In the genomic region with DNA sequence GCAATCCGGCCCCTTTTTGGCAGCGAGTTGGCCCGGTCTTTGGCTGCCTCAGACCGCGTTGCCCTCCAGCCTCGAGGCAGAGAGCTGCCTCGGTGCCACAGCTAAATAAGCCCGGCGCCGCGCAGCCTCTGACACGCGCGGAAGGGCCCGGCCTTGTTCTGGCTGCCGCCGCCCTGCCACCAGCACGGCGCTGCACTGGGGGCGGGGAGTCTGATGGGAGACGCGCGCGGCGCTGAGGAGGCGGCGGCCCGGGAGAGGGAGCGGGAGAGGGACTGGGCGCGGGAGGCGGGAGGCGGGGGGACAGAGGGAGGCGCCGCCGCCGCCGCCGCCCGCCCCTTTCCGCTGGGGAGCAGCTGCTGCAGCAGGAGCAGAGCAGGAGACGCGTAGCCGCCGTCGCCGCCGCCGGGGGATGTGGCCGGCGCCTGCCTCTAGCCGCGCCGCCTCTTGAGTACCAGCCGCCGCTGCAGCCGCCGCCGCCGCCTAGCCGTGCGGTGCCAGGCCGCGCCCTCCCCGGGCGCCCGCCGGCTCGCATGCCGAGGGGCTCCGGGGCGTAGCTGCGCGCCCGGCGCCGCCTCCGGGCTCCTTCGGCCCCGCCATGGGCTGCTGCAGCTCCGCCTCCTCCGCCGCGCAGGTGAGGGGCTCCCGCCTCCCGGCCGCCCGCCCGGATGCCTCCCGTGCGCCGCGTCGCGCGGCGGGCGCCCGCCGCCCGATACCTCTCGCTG, we compare ENCODE assay signal across 8 cellular contexts. TPM values are rescaled to one million over a fixed set of nuclear protein-coding genes. Genes with fewer than 3 reads are reported as not detected.
DNase-seq lines count a peak whose midpoint lies in the region; ATAC-seq lines count a peak whose summit lies in the region.

A gene (plus strand): TSS at position 378 of the 722 bp plus-strand sequence. CDS start 218 bp downstream, at position 596.

- no peaks in the 10 kb centered on the region for H3K27me3 ChIP-seq in BLaER1

- H4K20me1 ChIP-seq in BLaER1, result peaks cover 23% of the 10 kb centered on the region

- peak; percentile 80 for DNase-seq in NCI-H524 treated with DMSO at 0.1 percent for 48 hours (lab: John Stamatoyannopoulos, UW)
- DNase-seq in activated CD4-positive, alpha-beta T cell treated with anti-CD3 and anti-CD28 coated beads, Interleukin-2, amount 10 ng/mL, durations not matched to agents 7 days and 5 days, result peak; percentile 95
- DNase-seq in cortex of kidney (lab: John Stamatoyannopoulos, UW), result peak; percentile 74
- peak; percentile 98 for DNase-seq in left lobe of liver (ENCODE audit: low spot score)
- DNase-seq in stimulated activated CD4-positive, alpha-beta T cell treated with anti-CD3 and anti-CD28 coated beads, Interleukin-2, amount 100 ng/mL, for 24 hours, result peak; percentile 93 to 95

- peaks cover 30% of the 10 kb centered on the region for H3K4me1 Mint-ChIP-seq in activated CD4-positive, alpha-beta T cell treated with anti-CD3 and anti-CD28 coated beads, Interleukin-2, amount 10 ng/mL, durations not matched to agents 7 days and 5 days

- POLR2A ChIA-PET in activated CD4-positive, alpha-beta T cell treated with anti-CD3 and anti-CD28 coated beads, Interleukin-2, amount 10 ng/mL, durations not matched to agents 7 days and 5 days (lab: Charles Lee), result no interaction called here

- H3K9me3 ChIP-seq in BLaER1, result no peaks in the 10 kb centered on the region

- H3K4me2 ChIP-seq in BLaER1, result peak within 1 kb of the TSS; percentile 87

- H3K27ac Mint-ChIP-seq in activated CD4-positive, alpha-beta T cell treated with anti-CD3 and anti-CD28 coated beads, Interleukin-2, amount 10 ng/mL, durations not matched to agents 7 days and 5 days, result peak within 1 kb of the TSS; percentile 87

- ATAC-seq in GM19324 (IDR thresholded peaks at IDR 0.05; ENCODE audit: low FRiP score, unreplicated experiment), result peak; percentile 94
- ATAC-seq in HG03460 (IDR thresholded peaks at IDR 0.05; ENCODE audit: unreplicated experiment), result peak; percentile 80
- ATAC-seq in left lobe of liver, result peak; percentile 92

- H3K4me3 ChIP-seq in BLaER1, result peak within 1 kb of the TSS; percentile 92

- peak within 1 kb of the TSS; percentile 84 for H3K4me3 Mint-ChIP-seq in activated CD4-positive, alpha-beta T cell treated with anti-CD3 and anti-CD28 coated beads, Interleukin-2, amount 10 ng/mL, durations not matched to agents 7 days and 5 days

- H3K4me1 ChIP-seq in BLaER1, result peaks cover 61% of the 10 kb centered on the region

- CTCF ChIA-PET in activated CD4-positive, alpha-beta T cell treated with anti-CD3 and anti-CD28 coated beads, Interleukin-2, amount 10 ng/mL, durations not matched to agents 7 days and 5 days (lab: Charles Lee), result interaction anchor here (0.7 to 2.0 kb wide), 10 partner anchors 9 to 323 kb away, joined by 3 to 8 read pairs (median 3); no protein-coding TSS in a partner anchor

- peak within 1 kb of the TSS; percentile 84 for H3K27ac ChIP-seq in BLaER1

- H3K9me3 Mint-ChIP-seq in activated CD4-positive, alpha-beta T cell treated with anti-CD3 and anti-CD28 coated beads, Interleukin-2, amount 10 ng/mL, durations not matched to agents 7 days and 5 days, result no peaks in the 10 kb centered on the region

- no peaks in the 10 kb centered on the region for H3K36me3 Mint-ChIP-seq in activated CD4-positive, alpha-beta T cell treated with anti-CD3 and anti-CD28 coated beads, Interleukin-2, amount 10 ng/mL, durations not matched to agents 7 days and 5 days (ENCODE audit: low read depth)

- H3K9ac ChIP-seq in BLaER1, result peak within 1 kb of the TSS; percentile 84

- H3K27me3 Mint-ChIP-seq in activated CD4-positive, alpha-beta T cell treated with anti-CD3 and anti-CD28 coated beads, Interleukin-2, amount 10 ng/mL, durations not matched to agents 7 days and 5 days, result peaks cover 60% of the 10 kb centered on the region

- H3K36me3 ChIP-seq in BLaER1, result no peaks in the 10 kb centered on the region

RNA-seq across cellular contexts. Expression of the gene that starts here (rescaled TPM):
- total RNA-seq in activated CD4-positive, alpha-beta T cell treated with anti-CD3 and anti-CD28 coated beads, Interleukin-2, amount 10 ng/mL, durations not matched to agents 7 days and 5 days, result 10 to 100 TPM; 19.6 to 21.8 TPM
- total RNA-seq in left lobe of liver, result 54.1 TPM

Comparison
In these comparisons a context has a peak if more than half of its experiments do, and no peak if none do; other contexts are left out.
1. Peak in every context shown above with its lines: DNase-seq, ATAC-seq, H3K4me3 ChIP-seq and H3K27ac ChIP-seq.